ENCODE assay signal across 8 cellular contexts in genomic region chr12:4148418-4149056, GRCh38.
DNase-seq lines count a peak whose midpoint lies in the region; ATAC-seq lines count a peak whose summit lies in the region.

No MANE protein-coding gene starts in this region.

- no peak overlapping the region for H3K4me3 Mint-ChIP-seq in activated T-cell treated with anti-CD3 and anti-CD28 coated beads, Interleukin-2, amount 50 U/mL, for 4 hours
- H3K4me3 Mint-ChIP-seq in naive thymus-derived CD4-positive, alpha-beta T cell = no peak overlapping the region

- CTCF ChIA-PET in naive thymus-derived CD4-positive, alpha-beta T cell (lab: Charles Lee) = interaction anchor here (0.8 kb wide), 1 partner anchor 128 kb away, joined by 4 read pairs; no protein-coding TSS in a partner anchor

- no peak overlapping the region for H3K4me3 ChIP-seq in naive thymus-derived CD4-positive, alpha-beta T cell (ENCODE audit: low read length)

- H3K4me1 Mint-ChIP-seq in activated T-cell treated with anti-CD3 and anti-CD28 coated beads, Interleukin-2, amount 50 U/mL, for 4 hours (ENCODE audit: low read depth) = peaks cover 89% of the 10 kb centered on the region
- H3K4me1 Mint-ChIP-seq in naive thymus-derived CD4-positive, alpha-beta T cell = peaks cover 20 to 93% (median 34%) of the 10 kb centered on the region in 7 donors

- peak; percentile 57 for ATAC-seq in HG03460 (IDR thresholded peaks at IDR 0.05; ENCODE audit: unreplicated experiment)
- no peak for ATAC-seq in activated T-cell treated with anti-CD3 and anti-CD28 coated beads, Interleukin-2, amount 50 U/mL, for 4 hours
- ATAC-seq in naive thymus-derived CD4-positive, alpha-beta T cell = peak; percentile 80

- H3K27ac Mint-ChIP-seq in naive thymus-derived CD4-positive, alpha-beta T cell = peak overlapping the region in 5 of 9 donors; percentile 14 to 70 (median 61)

- no peaks in the 10 kb centered on the region for H3K9me3 ChIP-seq in naive thymus-derived CD4-positive, alpha-beta T cell (ENCODE audit: control insufficient read depth in 2 of 3, low read length in 3 of 3)

- POLR2A ChIA-PET in naive thymus-derived CD4-positive, alpha-beta T cell (lab: Charles Lee) = interaction anchor here (0.6 kb wide), 1 partner anchor 45 kb away, joined by 3 read pairs; no protein-coding TSS in a partner anchor

- peaks cover 13 to 41% of the 10 kb centered on the region in 2 donors for H3K4me1 ChIP-seq in naive thymus-derived CD4-positive, alpha-beta T cell (ENCODE audit: control insufficient read depth in 2 of 2, insufficient read depth in 2 of 2, low read length in 2 of 2)

- H3K36me3 Mint-ChIP-seq in activated T-cell treated with anti-CD3 and anti-CD28 coated beads, Interleukin-2, amount 50 U/mL, for 4 hours (ENCODE audit: insufficient read depth) = peaks cover 1% of the 10 kb centered on the region
- peaks cover 0 to 27% (median 8%) of the 10 kb centered on the region in 5 donors for H3K36me3 Mint-ChIP-seq in naive thymus-derived CD4-positive, alpha-beta T cell

- no peaks in the 10 kb centered on the region for H3K27me3 Mint-ChIP-seq in activated T-cell treated with anti-CD3 and anti-CD28 coated beads, Interleukin-2, amount 50 U/mL, for 4 hours (ENCODE audit: low read depth)
- no peaks in the 10 kb centered on the region for H3K27me3 Mint-ChIP-seq in naive thymus-derived CD4-positive, alpha-beta T cell

- H3K27me3 ChIP-seq in naive thymus-derived CD4-positive, alpha-beta T cell (ENCODE audit: control insufficient read depth in 2 of 2, insufficient read depth in 2 of 2, low read length in 2 of 2) = no peaks in the 10 kb centered on the region

- no peaks in the 10 kb centered on the region for H3K36me3 ChIP-seq in naive thymus-derived CD4-positive, alpha-beta T cell (ENCODE audit: control insufficient read depth in 2 of 3, insufficient read depth in 3 of 3, low read length in 3 of 3)

- DNase-seq in stimulated activated naive CD4-positive, alpha-beta T cell treated with Interleukin-2 at 50 U/mL for 16 hours (lab: John Stamatoyannopoulos, UW) = peak; percentile 35
- no peak for DNase-seq in stimulated activated naive CD4-positive, alpha-beta T cell (lab: John Stamatoyannopoulos, UW)
- DNase-seq in activated T-cell treated with anti-CD3 and anti-CD28 coated beads, Interleukin-2, amount 50 U/mL, for 4 hours = peak; percentile 41
- peak in 1 of 9 donors; percentile 37 for DNase-seq in naive thymus-derived CD4-positive, alpha-beta T cell
- DNase-seq in iPS-NIHi7 (ENCODE audit: extremely low spot score) (no peak), NCI-H2227 (lab: John Stamatoyannopoulos, UW; ENCODE audit: unreplicated experiment) (no peak), GM03348 (ENCODE audit: low spot score) (no peak)

- no peak overlapping the region for H3K27ac ChIP-seq in naive thymus-derived CD4-positive, alpha-beta T cell (ENCODE audit: low read depth, low read length)

- intact Hi-C loops in naive thymus-derived CD4-positive, alpha-beta T cell (cut with micrococcal nuclease) = loop anchor here in 1 of 2 donors (10.0 kb wide), 1 partner anchor 386 kb away; the partner anchor contains the start of gene RAD51AP1

- H3K9me3 Mint-ChIP-seq in activated T-cell treated with anti-CD3 and anti-CD28 coated beads, Interleukin-2, amount 50 U/mL, for 4 hours = no peaks in the 10 kb centered on the region
- H3K9me3 Mint-ChIP-seq in naive thymus-derived CD4-positive, alpha-beta T cell = peaks cover 0 to 17% (median 0%) of the 10 kb centered on the region in 11 donors

Comparison
In these comparisons a context has a peak if more than half of its experiments do, and no peak if none do; other contexts are left out.
1. DNase-seq: peak in stimulated activated naive CD4-positive, alpha-beta T cell treated with Interleukin-2 at 50 U/mL for 16 hours (single experiment) and activated T-cell treated with anti-CD3 and anti-CD28 coated beads, Interleukin-2, amount 50 U/mL, for 4 hours (single experiment); none in stimulated activated naive CD4-positive, alpha-beta T cell (0 of 6), iPS-NIHi7 (single experiment), NCI-H2227 (single experiment) and GM03348 (single experiment).
2. ATAC-seq: peak in HG03460 (single experiment) and naive thymus-derived CD4-positive, alpha-beta T cell (single experiment); none in activated T-cell treated with anti-CD3 and anti-CD28 coated beads, Interleukin-2, amount 50 U/mL, for 4 hours (0 of 2).